In the genomic region with DNA sequence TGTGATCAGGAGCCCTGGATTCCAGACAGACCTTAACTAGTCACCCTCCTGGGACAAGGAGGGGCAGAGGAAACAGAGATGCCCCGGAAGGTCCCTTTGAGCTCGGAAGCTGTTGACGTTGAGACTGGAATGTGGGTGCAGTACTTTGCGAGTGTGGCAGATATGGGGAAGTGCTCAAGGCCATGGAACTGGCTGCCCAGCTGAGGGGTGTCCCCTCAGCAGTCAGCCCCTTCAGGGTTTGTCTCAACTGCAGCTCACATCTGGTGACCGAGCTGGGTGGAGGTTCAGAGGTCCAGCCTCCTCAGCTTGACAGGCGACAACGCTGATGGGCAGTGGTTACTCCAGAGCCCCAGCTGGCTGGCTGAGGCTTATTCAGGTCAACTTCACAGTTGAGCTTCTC, we compare ENCODE assay signal across 29 cellular contexts.
"Had no signal": no experiment of that assay in that cellular context is flagged by ENCODE, and none has a peak within 500 bp of the region (broad histone marks: within the 10 kb centered on the region; RNA-seq: fewer than 3 reads in every experiment).

No MANE protein-coding gene starts in this region.

- H3K27ac Mint-ChIP-seq: naive thymus-derived CD4-positive, alpha-beta T cell; natural killer cell; nephron; progenitor cell of endocrine pancreas; stimulated activated effector memory CD8-positive, alpha-beta T cell treated with anti-CD3 and anti-CD28 coated beads, Interleukin-12 subunit alpha, Interleukin-12 subunit beta, amount 100 ng/mL, for 72 hours; stimulated activated naive B cell treated with anti-CD40 and anti-IgM and Interleukin-4, amounts not matched to agents 10 μg/mL and 1 μg/mL and 100 μg/mL, for 72 hours; stimulated activated naive CD8-positive, alpha-beta T cell treated with anti-CD3 and anti-CD28 coated beads, Interleukin-15, Interleukin-2, amounts not matched to agents 100 ng/mL and 50 ng/mL, for 24 hours had no signal

- H3K4me3 ChIP-seq: ovary, psoas muscle, right lobe of liver, sigmoid colon, stomach, thoracic aorta, thyroid gland, tibial nerve, upper lobe of left lung, uterus had no signal

- H3K4me1 ChIP-seq: parathyroid adenoma, psoas muscle, right lobe of liver, thyroid gland, tibial nerve, upper lobe of left lung, uterus had no signal

- H3K79me2 ChIP-seq: parathyroid adenoma had no signal

- H2AFZ ChIP-seq: parathyroid adenoma had no signal

- H3K36me3 Mint-ChIP-seq: naive thymus-derived CD4-positive, alpha-beta T cell; natural killer cell; stimulated activated effector memory CD8-positive, alpha-beta T cell treated with anti-CD3 and anti-CD28 coated beads, Interleukin-12 subunit alpha, Interleukin-12 subunit beta, amount 100 ng/mL, for 72 hours; stimulated activated naive B cell treated with anti-CD40 and anti-IgM and Interleukin-4, amounts not matched to agents 10 μg/mL and 1 μg/mL and 100 μg/mL, for 72 hours had no signal

- H3K4me3 Mint-ChIP-seq: naive thymus-derived CD4-positive, alpha-beta T cell; natural killer cell; nephron; stimulated activated effector memory CD8-positive, alpha-beta T cell treated with anti-CD3 and anti-CD28 coated beads, Interleukin-12 subunit alpha, Interleukin-12 subunit beta, amount 100 ng/mL, for 72 hours; stimulated activated naive B cell treated with anti-CD40 and anti-IgM and Interleukin-4, amounts not matched to agents 10 μg/mL and 1 μg/mL and 100 μg/mL, for 72 hours; stimulated activated naive CD8-positive, alpha-beta T cell treated with anti-CD3 and anti-CD28 coated beads, Interleukin-15, Interleukin-2, amounts not matched to agents 100 ng/mL and 50 ng/mL, for 24 hours had no signal

- H3K27ac ChIP-seq: neutrophil, ovary, parathyroid adenoma, psoas muscle, right lobe of liver, sigmoid colon, stomach, thoracic aorta, thyroid gland, tibial nerve, upper lobe of left lung, uterus had no signal

- ATAC-seq: naive thymus-derived CD4-positive, alpha-beta T cell; natural killer cell; psoas muscle; right cardiac atrium; right lobe of liver; stimulated activated effector memory CD8-positive, alpha-beta T cell treated with anti-CD3 and anti-CD28 coated beads, Interleukin-12 subunit alpha, Interleukin-12 subunit beta, amount 100 ng/mL, for 72 hours; stimulated activated naive B cell treated with anti-CD40 and anti-IgM and Interleukin-4, amounts not matched to agents 10 μg/mL and 1 μg/mL and 100 μg/mL, for 72 hours had no signal

- H3K9me3 ChIP-seq: neutrophil, ovary, psoas muscle, right lobe of liver, sigmoid colon, stomach, thoracic aorta, thyroid gland, tibial nerve, upper lobe of left lung, uterus had no signal

- H3K27me3 ChIP-seq: ovary, right lobe of liver, sigmoid colon, thyroid gland, tibial nerve, upper lobe of left lung, uterus had no signal

- H3K4me1 Mint-ChIP-seq: natural killer cell; stimulated activated effector memory CD8-positive, alpha-beta T cell treated with anti-CD3 and anti-CD28 coated beads, Interleukin-12 subunit alpha, Interleukin-12 subunit beta, amount 100 ng/mL, for 72 hours; stimulated activated naive B cell treated with anti-CD40 and anti-IgM and Interleukin-4, amounts not matched to agents 10 μg/mL and 1 μg/mL and 100 μg/mL, for 72 hours had no signal

- H3K9me3 Mint-ChIP-seq: natural killer cell; nephron; stimulated activated naive B cell treated with anti-CD40 and anti-IgM and Interleukin-4, amounts not matched to agents 10 μg/mL and 1 μg/mL and 100 μg/mL, for 72 hours; stimulated activated naive CD8-positive, alpha-beta T cell treated with anti-CD3 and anti-CD28 coated beads, Interleukin-15, Interleukin-2, amounts not matched to agents 100 ng/mL and 50 ng/mL, for 24 hours had no signal

- H3K9ac ChIP-seq: parathyroid adenoma had no signal

- H3K36me3 ChIP-seq: neutrophil, ovary, right lobe of liver, sigmoid colon, stomach, thoracic aorta, thyroid gland, tibial nerve, upper lobe of left lung, uterus had no signal

- DNase-seq: naive thymus-derived CD4-positive, alpha-beta T cell; natural killer cell; nucleus accumbens; ovary; posterior cingulate gyrus; psoas muscle; right cardiac atrium; right lobe of liver; sigmoid colon; small intestine; stimulated activated CD4-positive, alpha-beta T cell treated with anti-CD3 and anti-CD28 coated beads, Interleukin-15, amount 100 ng/mL, for 24 hours; stimulated activated CD4-positive, alpha-beta T cell treated with anti-CD3 and anti-CD28 coated beads, Interleukin-2, amount 100 ng/mL, for 24 hours; stimulated activated CD4-positive, alpha-beta T cell treated with anti-CD3 and anti-CD28 coated beads, Interleukin-2, amount 100 ng/mL, for 48 hours; stimulated activated CD4-positive, alpha-beta T cell treated with anti-CD3 and anti-CD28 coated beads, Interleukin-4, amount 100 ng/mL, for 24 hours; stimulated activated naive B cell treated with anti-CD40 and anti-IgM and Interleukin-4, amounts not matched to agents 10 μg/mL and 1 μg/mL and 100 μg/mL, for 72 hours; stimulated activated naive CD4-positive, alpha-beta T cell treated with Interleukin-2 at 50 U/mL for 16 hours; stomach; thyroid gland; trophoblast cell; upper lobe of left lung; uterus had no signal
